9 cellular contexts compared by ENCODE assay signal in the genomic region with DNA sequence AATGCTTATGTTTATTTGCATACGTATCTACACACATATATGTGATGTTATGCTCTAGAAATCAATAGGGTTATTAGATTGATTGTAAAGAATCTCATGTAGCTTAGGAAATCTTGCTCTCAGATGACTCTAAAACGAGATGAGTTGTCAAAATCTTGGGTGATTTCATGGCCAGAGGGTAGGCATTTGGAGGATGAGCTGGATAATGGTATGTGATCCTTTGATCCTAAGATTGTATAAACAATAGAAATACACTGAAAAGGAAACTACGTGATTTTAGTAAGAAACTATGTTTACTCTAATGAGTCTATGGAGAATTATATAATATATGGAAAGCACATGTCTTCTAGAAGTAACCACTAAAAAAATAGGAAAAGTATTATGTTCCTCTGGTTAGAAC.
"Had no signal": no experiment of that assay in that cellular context is flagged by ENCODE, and none has a peak within 500 bp of the region (broad histone marks: within the 10 kb centered on the region; RNA-seq: fewer than 3 reads in every experiment).

No MANE protein-coding gene starts in this region.

- H3K9ac ChIP-seq: GM23248 had no signal

- H3K4me3 ChIP-seq: GM23248, GM23338, HAP-1 had no signal

- H3K4me2 ChIP-seq: GM23338 had no signal

- H3K36me3 ChIP-seq: HAP-1 had no signal

- H3K4me1 ChIP-seq: HAP-1 had no signal

- H3K9me3 ChIP-seq: HAP-1 had no signal

- H3K27ac ChIP-seq: GM23248 had no signal

- DNase-seq: GM23248, GOT3, H7, H9, HCEC 1CT, HFFc6 had no signal

- H2AFZ ChIP-seq: GM23248, GM23338 had no signal

- ATAC-seq: GM23338, HCT116 had no signal
